In the genomic region with DNA sequence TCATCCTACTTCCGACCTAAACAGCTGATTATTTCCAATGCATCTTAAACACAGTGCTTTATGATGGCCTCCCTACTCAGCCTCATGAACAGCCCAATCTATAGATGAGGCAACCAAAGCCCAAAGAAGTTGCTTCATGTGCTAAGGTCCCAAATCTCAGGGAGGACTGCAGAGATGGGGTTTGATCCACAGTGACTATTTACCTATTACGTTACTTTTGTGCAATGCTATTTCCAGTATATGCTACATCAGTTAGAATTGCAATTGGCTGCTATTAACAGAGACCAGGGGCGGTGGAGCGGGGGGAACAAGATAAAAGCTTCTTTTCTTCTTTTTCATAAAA, we compare ENCODE assay signal across 17 cellular contexts.
A peak's percentile ranks its signal among the peaks of the same experiment; 100 is the strongest.
DNase-seq lines count a peak whose midpoint lies in the region; ATAC-seq, FAIRE-seq and TF ChIP-seq lines count a peak whose summit lies in the region.
"Had no signal": no experiment of that assay in that cellular context is flagged by ENCODE, and none has a peak within 500 bp of the region (broad histone marks: within the 10 kb centered on the region; RNA-seq: fewer than 3 reads in every experiment).

No MANE protein-coding gene starts in this region.

- 75% methylated on average over 4 of the region's 4 CpGs for WGBS in A549 (ENCODE audit: missing lambda C conversion rate)
- WGBS in trophoblast cell (ENCODE audit: extremely low coverage, insufficient coverage, insufficient read length): no CpG with 5 or more reads among the region's 4 CpGs

- H3K23ac ChIP-seq in trophoblast cell (ENCODE audit: low read length): no peak overlapping the region

- no TSS peak for BruUV-seq in Panc1 (replicated peaks; lab: Mats Ljungman, UMichigan)

- no peak overlapping the region for H2AFZ ChIP-seq in trophoblast cell (ENCODE audit: insufficient read depth, low read length, poor library complexity)

- H4K91ac ChIP-seq in trophoblast cell (ENCODE audit: low read depth, low read length): no peak overlapping the region

- DNase-seq in A549 (ENCODE audit: low read depth in 1 of 2, low spot score in 1 of 2): no peak
- DNase-seq in ELR (ENCODE audit: low read depth): peak; percentile 10
- DNase-seq in Panc1 (ENCODE audit: low read depth, low spot score): no peak
- no peak for DNase-seq in trophoblast cell
- no peak for DNase-seq in activated naive CD4-positive, alpha-beta T cell treated with anti-CD3 and anti-CD28 coated beads, Interleukin-2, amount 50 U/mL, for 72 hours (ENCODE audit: low spot score in 2 of 2)
- no peak for DNase-seq in GOT3 (lab: John Stamatoyannopoulos, UW)
- DNase-seq: 8988T; CD8-positive, alpha-beta T cell; DMS 273 treated with DMSO at 0.1 percent for 48 hours; DND-41; GDM1 had no signal

- no peaks in the 10 kb centered on the region for H3K36me3 Mint-ChIP-seq in activated naive CD4-positive, alpha-beta T cell treated with anti-CD3 and anti-CD28 coated beads, Interleukin-2, amount 50 U/mL, for 72 hours
- H3K36me3 Mint-ChIP-seq: CD8-positive, alpha-beta T cell had no signal

- no peak overlapping the region for H2BK5ac ChIP-seq in trophoblast cell (ENCODE audit: low read depth, low read length, poor library complexity)

- ATAC-seq in A549 (no peak; a peak in 1 of 6 replicates), Panc1 (no peak), GM21528 (IDR thresholded peaks at IDR 0.05; ENCODE audit: low FRiP score, unreplicated experiment) (no peak)
- no peak for ATAC-seq in activated naive CD4-positive, alpha-beta T cell treated with anti-CD3 and anti-CD28 coated beads, Interleukin-2, amount 50 U/mL, for 72 hours
- ATAC-seq: CD8-positive, alpha-beta T cell; K562 had no signal

- H3K27ac ChIP-seq in A549 (peak overlapping the region in 1 of 2 experiments; percentile 69; a peak in 2 of 6 replicates), Panc1 (ENCODE audit: low read length) (peak overlapping the region; percentile 83), trophoblast cell (ENCODE audit: low read depth, low read length) (no peak overlapping the region)
- H3K27ac ChIP-seq: BLaER1 treated with 17β-estradiol and CSF1 and Interleukin-3, amounts not matched to agents 10 nM and 100 nM had no signal

- CTCF ChIA-PET in A549 (lab: Yijun Ruan, JAX): interaction anchor here (0.9 to 1.7 kb wide), 2 partner anchors 9 to 91 kb away, joined by 4 to 8 read pairs; no protein-coding TSS in a partner anchor
- CTCF ChIA-PET in Panc1 (lab: Charles Lee): interaction anchor here (0.6 to 0.8 kb wide), 2 partner anchors 23 to 29 kb away, joined by 3 to 14 read pairs; no protein-coding TSS in a partner anchor

- no peak for TF ChIP-seq POLR2A in A549 (IDR thresholded peaks at IDR 0.05; ENCODE audit: low read length)

- no peaks in the 10 kb centered on the region for H3K79me2 ChIP-seq in trophoblast cell (ENCODE audit: control insufficient read depth, insufficient read depth, low read length, poor library complexity)

- H3K9me3 ChIP-seq in A549 (no peaks in the 10 kb centered on the region), Panc1 (ENCODE audit: control insufficient read depth, insufficient read depth, low read depth, low read length) (no peaks in the 10 kb centered on the region), trophoblast cell (ENCODE audit: insufficient read depth, low read depth, low read length) (no peaks in the 10 kb centered on the region)
- H3K9me3 ChIP-seq: BLaER1 treated with 17β-estradiol and CSF1 and Interleukin-3, amounts not matched to agents 10 nM and 100 nM; HAP-1 had no signal

- POLR2A ChIA-PET in A549 (lab: Yijun Ruan, JAX): no interaction called here
- POLR2A ChIA-PET in Panc1 (lab: Charles Lee): no interaction called here

- H3K9ac ChIP-seq in trophoblast cell (ENCODE audit: low read length): no peak overlapping the region
- H3K9ac ChIP-seq: BLaER1 treated with 17β-estradiol and CSF1 and Interleukin-3, amounts not matched to agents 10 nM and 100 nM had no signal

- H3K4me1 ChIP-seq in A549 (peaks cover 10% of the 10 kb centered on the region), Panc1 (ENCODE audit: control insufficient read depth, insufficient read depth, low read length) (peaks cover 29% of the 10 kb centered on the region), trophoblast cell (ENCODE audit: control insufficient read depth in 1 of 2, insufficient read depth in 2 of 2, low read length in 2 of 2) (peaks cover 22 to 26% of the 10 kb centered on the region in 2 experiments)

- H3K27me3 ChIP-seq in Panc1 (ENCODE audit: control insufficient read depth, insufficient read depth, low read length) (no peaks in the 10 kb centered on the region), trophoblast cell (ENCODE audit: insufficient read depth, low read length) (no peaks in the 10 kb centered on the region)
- H3K27me3 ChIP-seq: BLaER1 treated with 17β-estradiol and CSF1 and Interleukin-3, amounts not matched to agents 10 nM and 100 nM had no signal

- H2BK12ac ChIP-seq in trophoblast cell (ENCODE audit: low read length): peak overlapping the region; percentile 16

- no peak overlapping the region for H4K8ac ChIP-seq in trophoblast cell (ENCODE audit: low read depth, low read length)

- no peaks in the 10 kb centered on the region for H3K9me3 Mint-ChIP-seq in activated naive CD4-positive, alpha-beta T cell treated with anti-CD3 and anti-CD28 coated beads, Interleukin-2, amount 50 U/mL, for 72 hours
- H3K9me3 Mint-ChIP-seq: CD8-positive, alpha-beta T cell had no signal

- no peak overlapping the region for H4K12ac ChIP-seq in trophoblast cell (ENCODE audit: low read depth, low read length)

- no peak for FAIRE-seq in A549 (lab: Jason Lieb, UNC)
- FAIRE-seq: GM12892, GM18507, K562 had no signal

- intact Hi-C loops in Panc1 (cut with micrococcal nuclease; ENCODE audit: unreplicated experiment): no loop called here

- no peak overlapping the region for H3K14ac ChIP-seq in trophoblast cell (ENCODE audit: low read length)

- H3K79me1 ChIP-seq in trophoblast cell (ENCODE audit: low read length): peaks cover 12% of the 10 kb centered on the region

- no peak for TF ChIP-seq RAD21 in A549 (conservative IDR thresholded peaks at IDR 0.05 in 1 of 2, IDR thresholded peaks at IDR 0.05 in 1 of 2)

- no peak overlapping the region for H3K27ac Mint-ChIP-seq in activated naive CD4-positive, alpha-beta T cell treated with anti-CD3 and anti-CD28 coated beads, Interleukin-2, amount 50 U/mL, for 72 hours
- H3K27ac Mint-ChIP-seq: CD8-positive, alpha-beta T cell had no signal

- no peak overlapping the region for H3K4me3 ChIP-seq in A549
- H3K4me3 ChIP-seq in Panc1 (ENCODE audit: low read depth in 2 of 2, low read length in 2 of 2): no peak overlapping the region
- H3K4me3 ChIP-seq in trophoblast cell (ENCODE audit: low read depth, low read length): no peak overlapping the region
- H3K4me3 ChIP-seq: BLaER1 treated with 17β-estradiol and CSF1 and Interleukin-3, amounts not matched to agents 10 nM and 100 nM; HAP-1; K562 had no signal

- H3K36me3 ChIP-seq in Panc1 (ENCODE audit: control insufficient read depth, insufficient read depth, low read length) (no peaks in the 10 kb centered on the region), trophoblast cell (ENCODE audit: control insufficient read depth in 1 of 2, insufficient read depth in 2 of 2, low read length in 2 of 2) (no peaks in the 10 kb centered on the region)
- H3K36me3 ChIP-seq: BLaER1 treated with 17β-estradiol and CSF1 and Interleukin-3, amounts not matched to agents 10 nM and 100 nM; HAP-1 had no signal

- H3K18ac ChIP-seq in trophoblast cell (ENCODE audit: low read length): no peak overlapping the region

- no peak for TF ChIP-seq CTCF in A549 (IDR thresholded peaks at IDR 0.05)
- no peak for TF ChIP-seq CTCF in Panc1 (IDR thresholded peaks at IDR 0.05)

- H3K4me2 ChIP-seq in A549 (peak overlapping the region; percentile 40), trophoblast cell (ENCODE audit: low read length) (no peak overlapping the region)

- H2BK120ac ChIP-seq in trophoblast cell (ENCODE audit: insufficient read depth, low read length, poor library complexity): no peak overlapping the region

- no peak overlapping the region for H2AK5ac ChIP-seq in trophoblast cell (ENCODE audit: low read length)

- in situ Hi-C loops in Panc1 (cut with HindIII; ENCODE audit: low pct_unique_long_range_greater_than_20kb, low sequenced_read_pairs): no loop called here

- TF ChIP-seq EP300 in A549 (IDR thresholded peaks at IDR 0.05): no peak

- H3K4ac ChIP-seq in trophoblast cell (ENCODE audit: low read depth, low read length): no peak overlapping the region

TF ChIP-seq in A549, 52 proteins besides CTCF, POLR2A, EP300 and RAD21 (continues in another document):
- TF ChIP-seq NFE2L2 (conservative IDR thresholded peaks at IDR 0.05; ENCODE audit: low read length) (no peak), FOXS1 (CRISPR knock-in tag; IDR thresholded peaks at IDR 0.05) (no peak), CHD4 (IDR thresholded peaks at IDR 0.05; ENCODE audit: borderline replicate concordance) (no peak), KDM5A (IDR thresholded peaks at IDR 0.05) (no peak), GATA3 (IDR thresholded peaks at IDR 0.05; ENCODE audit: borderline replicate concordance) (no peak), ZFP36 (IDR thresholded peaks at IDR 0.05; ENCODE audit: borderline replicate concordance, partially characterized antibody) (no peak), POLR2AphosphoS2 (conservative IDR thresholded peaks at IDR 0.05; ENCODE audit: low read length) (no peak), ESRRA (IDR thresholded peaks at IDR 0.05; ENCODE audit: borderline replicate concordance, low read length) (no peak), HDAC2 (IDR thresholded peaks at IDR 0.05) (no peak), CBX8 (IDR thresholded peaks at IDR 0.05) (no peak), SMC3 (IDR thresholded peaks at IDR 0.05) (no peak), SREBF2 (IDR thresholded peaks at IDR 0.05) (no peak), RFX5 (IDR thresholded peaks at IDR 0.05) (no peak), KDM1A (IDR thresholded peaks at IDR 0.05; ENCODE audit: low read depth) (no peak)
- TF ChIP-seq, protein P1, sequence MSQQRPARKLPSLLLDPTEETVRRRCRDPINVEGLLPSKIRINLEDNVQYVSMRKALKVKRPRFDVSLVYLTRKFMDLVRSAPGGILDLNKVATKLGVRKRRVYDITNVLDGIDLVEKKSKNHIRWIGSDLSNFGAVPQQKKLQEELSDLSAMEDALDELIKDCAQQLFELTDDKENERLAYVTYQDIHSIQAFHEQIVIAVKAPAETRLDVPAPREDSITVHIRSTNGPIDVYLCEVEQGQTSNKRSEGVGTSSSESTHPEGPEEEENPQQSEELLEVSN (IDR thresholded peaks at IDR 0.05; ENCODE audit: borderline replicate concordance, low read depth): no peak
- TF ChIP-seq, protein P2, sequence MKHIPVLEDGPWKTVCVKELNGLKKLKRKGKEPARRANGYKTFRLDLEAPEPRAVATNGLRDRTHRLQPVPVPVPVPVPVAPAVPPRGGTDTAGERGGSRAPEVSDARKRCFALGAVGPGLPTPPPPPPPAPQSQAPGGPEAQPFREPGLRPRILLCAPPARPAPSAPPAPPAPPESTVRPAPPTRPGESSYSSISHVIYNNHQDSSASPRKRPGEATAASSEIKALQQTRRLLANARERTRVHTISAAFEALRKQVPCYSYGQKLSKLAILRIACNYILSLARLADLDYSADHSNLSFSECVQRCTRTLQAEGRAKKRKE (CRISPR knock-in tag; IDR thresholded peaks at IDR 0.05; ENCODE audit: low read depth): no peak
